1 cellular context compared by ENCODE assay signal in the genomic region with DNA sequence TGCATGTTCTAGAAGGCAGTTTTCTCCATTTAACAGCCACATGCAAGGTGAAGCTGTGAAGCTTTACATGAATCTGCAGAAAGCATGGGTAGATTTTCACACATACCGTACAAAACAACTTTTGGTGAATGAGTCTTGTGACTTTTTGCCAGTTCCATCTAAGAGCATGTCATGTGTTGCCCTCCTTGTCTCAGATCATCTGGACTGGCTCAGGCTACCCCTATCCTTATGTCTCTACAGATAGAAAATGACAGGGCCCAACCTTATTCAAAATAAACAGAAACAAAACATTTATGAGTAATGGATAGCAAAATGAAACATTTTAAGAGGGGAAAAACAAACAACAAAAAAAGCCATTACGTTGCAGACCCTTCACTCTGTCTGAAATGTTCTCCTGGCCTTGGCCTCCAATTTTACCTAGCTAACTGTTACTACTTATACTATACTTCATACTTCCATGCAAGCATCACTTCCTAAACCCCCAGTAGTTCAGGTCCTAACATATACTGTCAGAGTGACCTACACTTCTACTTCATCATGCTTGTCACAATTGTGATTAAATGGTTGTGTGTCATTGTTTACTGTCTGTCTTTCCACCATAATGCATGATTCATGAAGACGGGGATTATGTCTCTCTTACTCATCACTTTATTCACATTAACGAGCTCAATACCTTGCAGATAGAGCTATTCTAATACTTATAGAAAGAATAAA.
TF ChIP-seq lines count a peak whose summit lies in the region.

No MANE protein-coding gene starts in this region.

TF ChIP-seq in HepG2, 621 proteins besides CTCF, POLR2A, EP300 and RAD21 (continued from another document):
- TF ChIP-seq, protein P1, sequence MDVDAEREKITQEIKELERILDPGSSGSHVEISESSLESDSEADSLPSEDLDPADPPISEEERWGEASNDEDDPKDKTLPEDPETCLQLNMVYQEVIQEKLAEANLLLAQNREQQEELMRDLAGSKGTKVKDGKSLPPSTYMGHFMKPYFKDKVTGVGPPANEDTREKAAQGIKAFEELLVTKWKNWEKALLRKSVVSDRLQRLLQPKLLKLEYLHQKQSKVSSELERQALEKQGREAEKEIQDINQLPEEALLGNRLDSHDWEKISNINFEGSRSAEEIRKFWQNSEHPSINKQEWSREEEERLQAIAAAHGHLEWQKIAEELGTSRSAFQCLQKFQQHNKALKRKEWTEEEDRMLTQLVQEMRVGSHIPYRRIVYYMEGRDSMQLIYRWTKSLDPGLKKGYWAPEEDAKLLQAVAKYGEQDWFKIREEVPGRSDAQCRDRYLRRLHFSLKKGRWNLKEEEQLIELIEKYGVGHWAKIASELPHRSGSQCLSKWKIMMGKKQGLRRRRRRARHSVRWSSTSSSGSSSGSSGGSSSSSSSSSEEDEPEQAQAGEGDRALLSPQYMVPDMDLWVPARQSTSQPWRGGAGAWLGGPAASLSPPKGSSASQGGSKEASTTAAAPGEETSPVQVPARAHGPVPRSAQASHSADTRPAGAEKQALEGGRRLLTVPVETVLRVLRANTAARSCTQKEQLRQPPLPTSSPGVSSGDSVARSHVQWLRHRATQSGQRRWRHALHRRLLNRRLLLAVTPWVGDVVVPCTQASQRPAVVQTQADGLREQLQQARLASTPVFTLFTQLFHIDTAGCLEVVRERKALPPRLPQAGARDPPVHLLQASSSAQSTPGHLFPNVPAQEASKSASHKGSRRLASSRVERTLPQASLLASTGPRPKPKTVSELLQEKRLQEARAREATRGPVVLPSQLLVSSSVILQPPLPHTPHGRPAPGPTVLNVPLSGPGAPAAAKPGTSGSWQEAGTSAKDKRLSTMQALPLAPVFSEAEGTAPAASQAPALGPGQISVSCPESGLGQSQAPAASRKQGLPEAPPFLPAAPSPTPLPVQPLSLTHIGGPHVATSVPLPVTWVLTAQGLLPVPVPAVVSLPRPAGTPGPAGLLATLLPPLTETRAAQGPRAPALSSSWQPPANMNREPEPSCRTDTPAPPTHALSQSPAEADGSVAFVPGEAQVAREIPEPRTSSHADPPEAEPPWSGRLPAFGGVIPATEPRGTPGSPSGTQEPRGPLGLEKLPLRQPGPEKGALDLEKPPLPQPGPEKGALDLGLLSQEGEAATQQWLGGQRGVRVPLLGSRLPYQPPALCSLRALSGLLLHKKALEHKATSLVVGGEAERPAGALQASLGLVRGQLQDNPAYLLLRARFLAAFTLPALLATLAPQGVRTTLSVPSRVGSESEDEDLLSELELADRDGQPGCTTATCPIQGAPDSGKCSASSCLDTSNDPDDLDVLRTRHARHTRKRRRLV (CRISPR knock-in tag; IDR thresholded peaks at IDR 0.05), result no peak
- TF ChIP-seq SRSF4 (IDR thresholded peaks at IDR 0.05; ENCODE audit: low read depth, low read length, poor library complexity, severe bottlenecking) (no peak), ZNF775 (CRISPR knock-in tag; IDR thresholded peaks at IDR 0.05; ENCODE audit: borderline replicate concordance) (no peak), KMT2B (CRISPR knock-in tag; IDR thresholded peaks at IDR 0.05) (no peak), ZNF10 (CRISPR knock-in tag; IDR thresholded peaks at IDR 0.05; ENCODE audit: borderline replicate concordance, low read depth) (no peak), ONECUT2 (CRISPR knock-in tag; IDR thresholded peaks at IDR 0.05) (no peak), ARNT (IDR thresholded peaks at IDR 0.05) (no peak), HNF4G (IDR thresholded peaks at IDR 0.05; ENCODE audit: borderline replicate concordance, low read depth, low read length) (no peak), HNF4G (CRISPR knock-in tag; IDR thresholded peaks at IDR 0.05; ENCODE audit: borderline replicate concordance, low read depth) (no peak), CHCHD3 (CRISPR knock-in tag; IDR thresholded peaks at IDR 0.05) (no peak), MIER2 (CRISPR knock-in tag; IDR thresholded peaks at IDR 0.05) (no peak)
- TF ChIP-seq, protein P2, sequence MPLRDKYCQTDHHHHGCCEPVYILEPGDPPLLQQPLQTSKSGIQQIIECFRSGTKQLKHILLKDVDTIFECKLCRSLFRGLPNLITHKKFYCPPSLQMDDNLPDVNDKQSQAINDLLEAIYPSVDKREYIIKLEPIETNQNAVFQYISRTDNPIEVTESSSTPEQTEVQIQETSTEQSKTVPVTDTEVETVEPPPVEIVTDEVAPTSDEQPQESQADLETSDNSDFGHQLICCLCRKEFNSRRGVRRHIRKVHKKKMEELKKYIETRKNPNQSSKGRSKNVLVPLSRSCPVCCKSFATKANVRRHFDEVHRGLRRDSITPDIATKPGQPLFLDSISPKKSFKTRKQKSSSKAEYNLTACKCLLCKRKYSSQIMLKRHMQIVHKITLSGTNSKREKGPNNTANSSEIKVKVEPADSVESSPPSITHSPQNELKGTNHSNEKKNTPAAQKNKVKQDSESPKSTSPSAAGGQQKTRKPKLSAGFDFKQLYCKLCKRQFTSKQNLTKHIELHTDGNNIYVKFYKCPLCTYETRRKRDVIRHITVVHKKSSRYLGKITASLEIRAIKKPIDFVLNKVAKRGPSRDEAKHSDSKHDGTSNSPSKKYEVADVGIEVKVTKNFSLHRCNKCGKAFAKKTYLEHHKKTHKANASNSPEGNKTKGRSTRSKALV (CRISPR knock-in tag; IDR thresholded peaks at IDR 0.05), result no peak
- TF ChIP-seq, protein P3, sequence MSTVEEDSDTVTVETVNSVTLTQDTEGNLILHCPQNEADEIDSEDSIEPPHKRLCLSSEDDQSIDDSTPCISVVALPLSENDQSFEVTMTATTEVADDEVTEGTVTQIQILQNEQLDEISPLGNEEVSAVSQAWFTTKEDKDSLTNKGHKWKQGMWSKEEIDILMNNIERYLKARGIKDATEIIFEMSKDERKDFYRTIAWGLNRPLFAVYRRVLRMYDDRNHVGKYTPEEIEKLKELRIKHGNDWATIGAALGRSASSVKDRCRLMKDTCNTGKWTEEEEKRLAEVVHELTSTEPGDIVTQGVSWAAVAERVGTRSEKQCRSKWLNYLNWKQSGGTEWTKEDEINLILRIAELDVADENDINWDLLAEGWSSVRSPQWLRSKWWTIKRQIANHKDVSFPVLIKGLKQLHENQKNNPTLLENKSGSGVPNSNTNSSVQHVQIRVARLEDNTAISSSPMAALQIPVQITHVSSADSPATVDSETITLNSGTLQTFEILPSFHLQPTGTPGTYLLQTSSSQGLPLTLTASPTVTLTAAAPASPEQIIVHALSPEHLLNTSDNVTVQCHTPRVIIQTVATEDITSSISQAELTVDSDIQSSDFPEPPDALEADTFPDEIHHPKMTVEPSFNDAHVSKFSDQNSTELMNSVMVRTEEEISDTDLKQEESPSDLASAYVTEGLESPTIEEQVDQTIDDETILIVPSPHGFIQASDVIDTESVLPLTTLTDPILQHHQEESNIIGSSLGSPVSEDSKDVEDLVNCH (CRISPR knock-in tag; IDR thresholded peaks at IDR 0.05), result no peak
- TF ChIP-seq, protein P4, sequence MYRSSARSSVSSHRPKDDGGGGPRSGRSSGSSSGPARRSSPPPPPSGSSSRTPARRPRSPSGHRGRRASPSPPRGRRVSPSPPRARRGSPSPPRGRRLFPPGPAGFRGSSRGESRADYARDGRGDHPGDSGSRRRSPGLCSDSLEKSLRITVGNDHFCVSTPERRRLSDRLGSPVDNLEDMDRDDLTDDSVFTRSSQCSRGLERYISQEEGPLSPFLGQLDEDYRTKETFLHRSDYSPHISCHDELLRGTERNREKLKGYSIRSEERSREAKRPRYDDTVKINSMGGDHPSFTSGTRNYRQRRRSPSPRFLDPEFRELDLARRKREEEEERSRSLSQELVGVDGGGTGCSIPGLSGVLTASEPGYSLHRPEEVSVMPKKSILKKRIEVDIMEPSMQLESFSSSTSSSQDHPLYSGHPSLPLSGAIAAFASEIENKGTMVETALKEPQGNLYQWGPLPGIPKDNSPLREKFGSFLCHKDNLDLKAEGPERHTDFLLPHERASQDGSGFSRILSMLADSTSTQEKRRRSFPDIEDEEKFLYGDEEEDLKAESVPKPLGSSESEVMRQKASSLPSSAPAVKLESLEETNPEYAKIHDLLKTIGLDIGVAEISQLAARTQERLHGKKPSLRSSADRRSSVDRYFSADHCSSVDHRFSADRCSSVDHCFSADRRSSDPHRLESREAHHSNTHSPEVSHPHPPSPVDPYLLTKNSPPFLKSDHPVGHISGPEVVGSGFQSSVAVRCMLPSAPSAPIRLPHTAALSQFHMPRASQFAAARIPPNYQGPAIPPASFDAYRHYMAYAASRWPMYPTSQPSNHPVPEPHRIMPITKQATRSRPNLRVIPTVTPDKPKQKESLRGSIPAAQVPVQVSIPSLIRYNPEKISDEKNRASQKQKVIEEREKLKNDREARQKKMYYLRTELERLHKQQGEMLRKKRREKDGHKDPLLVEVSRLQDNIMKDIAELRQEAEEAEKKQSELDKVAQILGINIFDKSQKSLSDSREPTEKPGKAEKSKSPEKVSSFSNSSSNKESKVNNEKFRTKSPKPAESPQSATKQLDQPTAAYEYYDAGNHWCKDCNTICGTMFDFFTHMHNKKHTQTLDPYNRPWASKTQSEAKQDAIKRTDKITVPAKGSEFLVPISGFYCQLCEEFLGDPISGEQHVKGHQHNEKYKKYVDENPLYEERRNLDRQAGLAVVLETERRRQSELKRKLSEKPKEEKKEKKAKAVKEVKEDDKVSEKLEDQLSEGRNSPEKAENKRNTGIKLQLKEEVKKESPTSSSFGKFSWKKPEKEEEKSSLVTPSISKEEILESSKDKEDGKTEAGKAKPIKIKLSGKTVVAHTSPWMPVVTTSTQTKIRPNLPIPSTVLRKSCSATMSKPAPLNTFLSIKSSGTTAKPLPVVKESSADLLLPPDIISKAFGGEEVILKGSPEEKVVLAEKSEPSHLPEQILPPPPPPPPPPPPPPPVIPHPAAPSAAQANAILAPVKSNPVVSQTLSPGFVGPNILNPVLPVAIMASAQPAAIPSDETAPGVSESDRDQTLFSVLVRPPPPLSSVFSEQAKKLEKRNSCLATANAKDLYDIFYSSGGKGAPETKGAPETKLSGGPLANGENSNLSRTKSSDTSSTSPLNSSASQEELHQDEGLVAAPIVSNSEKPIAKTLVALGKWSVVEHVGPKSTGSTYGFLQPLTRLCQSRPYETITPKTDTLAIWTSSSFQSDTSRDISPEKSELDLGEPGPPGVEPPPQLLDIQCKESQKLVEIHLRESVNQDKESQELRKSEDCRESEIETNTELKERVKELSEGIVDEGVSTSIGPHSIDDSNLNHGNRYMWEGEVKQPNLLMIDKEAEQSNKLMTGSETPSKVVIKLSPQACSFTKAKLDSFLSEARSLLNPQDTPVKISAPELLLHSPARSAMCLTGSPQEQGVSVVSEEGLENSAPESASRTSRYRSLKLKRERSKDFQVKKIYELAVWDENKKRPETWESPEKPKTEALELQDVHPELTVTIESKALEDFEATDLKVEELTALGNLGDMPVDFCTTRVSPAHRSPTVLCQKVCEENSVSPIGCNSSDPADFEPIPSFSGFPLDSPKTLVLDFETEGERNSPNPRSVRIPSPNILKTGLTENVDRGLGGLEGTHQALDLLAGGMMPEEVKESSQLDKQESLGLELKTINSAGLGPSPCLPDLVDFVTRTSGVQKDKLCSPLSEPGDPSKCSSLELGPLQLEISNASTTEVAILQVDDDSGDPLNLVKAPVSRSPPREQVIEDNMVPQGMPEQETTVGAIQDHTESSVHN (CRISPR knock-in tag; IDR thresholded peaks at IDR 0.05), result no peak
- TF ChIP-seq, protein P5, sequence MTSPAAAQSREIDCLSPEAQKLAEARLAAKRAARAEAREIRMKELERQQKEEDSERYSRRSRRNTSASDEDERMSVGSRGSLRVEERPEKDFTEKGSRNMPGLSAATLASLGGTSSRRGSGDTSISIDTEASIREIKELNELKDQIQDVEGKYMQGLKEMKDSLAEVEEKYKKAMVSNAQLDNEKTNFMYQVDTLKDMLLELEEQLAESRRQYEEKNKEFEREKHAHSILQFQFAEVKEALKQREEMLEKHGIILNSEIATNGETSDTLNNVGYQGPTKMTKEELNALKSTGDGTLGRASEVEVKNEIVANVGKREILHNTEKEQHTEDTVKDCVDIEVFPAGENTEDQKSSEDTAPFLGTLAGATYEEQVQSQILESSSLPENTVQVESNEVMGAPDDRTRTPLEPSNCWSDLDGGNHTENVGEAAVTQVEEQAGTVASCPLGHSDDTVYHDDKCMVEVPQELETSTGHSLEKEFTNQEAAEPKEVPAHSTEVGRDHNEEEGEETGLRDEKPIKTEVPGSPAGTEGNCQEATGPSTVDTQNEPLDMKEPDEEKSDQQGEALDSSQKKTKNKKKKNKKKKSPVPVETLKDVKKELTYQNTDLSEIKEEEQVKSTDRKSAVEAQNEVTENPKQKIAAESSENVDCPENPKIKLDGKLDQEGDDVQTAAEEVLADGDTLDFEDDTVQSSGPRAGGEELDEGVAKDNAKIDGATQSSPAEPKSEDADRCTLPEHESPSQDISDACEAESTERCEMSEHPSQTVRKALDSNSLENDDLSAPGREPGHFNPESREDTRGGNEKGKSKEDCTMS (CRISPR knock-in tag; conservative IDR thresholded peaks at IDR 0.05), result no peak
- TF ChIP-seq, protein P6, sequence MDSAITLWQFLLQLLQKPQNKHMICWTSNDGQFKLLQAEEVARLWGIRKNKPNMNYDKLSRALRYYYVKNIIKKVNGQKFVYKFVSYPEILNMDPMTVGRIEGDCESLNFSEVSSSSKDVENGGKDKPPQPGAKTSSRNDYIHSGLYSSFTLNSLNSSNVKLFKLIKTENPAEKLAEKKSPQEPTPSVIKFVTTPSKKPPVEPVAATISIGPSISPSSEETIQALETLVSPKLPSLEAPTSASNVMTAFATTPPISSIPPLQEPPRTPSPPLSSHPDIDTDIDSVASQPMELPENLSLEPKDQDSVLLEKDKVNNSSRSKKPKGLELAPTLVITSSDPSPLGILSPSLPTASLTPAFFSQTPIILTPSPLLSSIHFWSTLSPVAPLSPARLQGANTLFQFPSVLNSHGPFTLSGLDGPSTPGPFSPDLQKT (CRISPR knock-in tag; IDR thresholded peaks at IDR 0.05; ENCODE audit: borderline replicate concordance), result no peak
TF ChIP-seq in HepG2: peak in this region for 0.
